19 cellular contexts compared by ENCODE assay signal in the genomic region with DNA sequence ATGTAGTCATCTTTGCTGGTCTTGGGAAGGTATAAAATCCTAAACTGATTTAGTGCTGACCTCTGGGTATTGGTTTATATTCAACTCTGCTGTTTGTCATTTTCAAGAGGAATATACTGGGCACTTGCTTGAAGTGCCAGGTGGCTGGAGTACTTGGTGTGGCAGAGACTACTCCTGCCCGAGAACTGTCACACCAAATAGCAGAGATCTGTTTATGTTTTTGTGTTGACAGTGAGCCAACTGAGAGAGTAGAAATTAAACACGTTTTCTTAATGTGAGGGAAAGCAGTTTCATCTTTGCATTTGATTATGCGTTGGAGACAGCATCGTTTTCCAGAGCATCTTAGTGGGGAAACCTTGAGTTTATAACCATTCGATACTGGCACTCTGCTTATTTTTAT.
"Had no signal": no experiment of that assay in that cellular context is flagged by ENCODE, and none has a peak within 500 bp of the region (broad histone marks: within the 10 kb centered on the region; RNA-seq: fewer than 3 reads in every experiment).

No MANE protein-coding gene starts in this region.

- H3K27me3 ChIP-seq: brain microvascular endothelial cell, testis, vagina had no signal

- H3K9me3 ChIP-seq: prostate gland, testis, vagina had no signal

- H3K4me3 Mint-ChIP-seq: activated naive CD4-positive, alpha-beta T cell treated with anti-CD3 and anti-CD28 coated beads, Interleukin-2, amount 50 U/mL, for 24 hours; effector memory CD8-positive, alpha-beta T cell; mesothelial cell of epicardium; naive thymus-derived CD8-positive, alpha-beta T cell; stimulated activated naive B cell treated with anti-CD40 and anti-IgM and Interleukin-4, amounts not matched to agents 10 μg/mL and 1 μg/mL and 100 μg/mL, for 72 hours had no signal

- H3K27ac Mint-ChIP-seq: activated naive CD4-positive, alpha-beta T cell treated with anti-CD3 and anti-CD28 coated beads, Interleukin-2, amount 50 U/mL, for 24 hours; effector memory CD8-positive, alpha-beta T cell; mesothelial cell of epicardium; stimulated activated naive B cell treated with anti-CD40 and anti-IgM and Interleukin-4, amounts not matched to agents 10 μg/mL and 1 μg/mL and 100 μg/mL, for 72 hours had no signal

- H3K4me3 ChIP-seq: hepatocyte, prostate gland, testis, vagina had no signal

- DNase-seq: activated gamma-delta T cell treated with Interleukin-2 at 50 U/mL for 16 hours; activated T-cell treated with anti-CD3 and anti-CD28 coated beads, Interleukin-2, amount 50 U/mL, for 1 hour; aorta; brain microvascular endothelial cell; effector memory CD8-positive, alpha-beta T cell; glutamatergic neuron; left ventricle myocardium superior; mammary epithelial cell; naive thymus-derived CD8-positive, alpha-beta T cell; stimulated activated CD4-positive, alpha-beta T cell treated with anti-CD3 and anti-CD28 coated beads, Interleukin-2, amount 100 ng/mL, for 48 hours; stimulated activated CD8-positive, alpha-beta memory T cell treated with anti-CD3 and anti-CD28 coated beads, Interleukin-4, amount 100 ng/mL, for 48 hours; stimulated activated naive B cell treated with anti-CD40 and anti-IgM and Interleukin-4, amounts not matched to agents 10 μg/mL and 1 μg/mL and 100 μg/mL, for 72 hours; testis; trophoblast cell had no signal

- H3K36me3 ChIP-seq: brain microvascular endothelial cell, prostate gland, vagina had no signal

- H3K27ac ChIP-seq: brain microvascular endothelial cell, hepatocyte, prostate gland, testis, vagina had no signal

- H3K36me3 Mint-ChIP-seq: activated naive CD4-positive, alpha-beta T cell treated with anti-CD3 and anti-CD28 coated beads, Interleukin-2, amount 50 U/mL, for 24 hours; mesothelial cell of epicardium; naive thymus-derived CD8-positive, alpha-beta T cell; stimulated activated naive B cell treated with anti-CD40 and anti-IgM and Interleukin-4, amounts not matched to agents 10 μg/mL and 1 μg/mL and 100 μg/mL, for 72 hours had no signal

- H3K4me1 Mint-ChIP-seq: stimulated activated naive B cell treated with anti-CD40 and anti-IgM and Interleukin-4, amounts not matched to agents 10 μg/mL and 1 μg/mL and 100 μg/mL, for 72 hours had no signal

- H3K9me3 Mint-ChIP-seq: activated naive CD4-positive, alpha-beta T cell treated with anti-CD3 and anti-CD28 coated beads, Interleukin-2, amount 50 U/mL, for 24 hours; effector memory CD8-positive, alpha-beta T cell; mesothelial cell of epicardium; naive thymus-derived CD8-positive, alpha-beta T cell; stimulated activated naive B cell treated with anti-CD40 and anti-IgM and Interleukin-4, amounts not matched to agents 10 μg/mL and 1 μg/mL and 100 μg/mL, for 72 hours had no signal

- H3K4me1 ChIP-seq: prostate gland, testis, vagina had no signal
